ENCODE assay signal across 1 cellular context in genomic region chr1:28983509-28984310, GRCh38.
A peak's percentile ranks its signal among the peaks of the same experiment; 100 is the strongest.
TF ChIP-seq lines count a peak whose summit lies in the region.

No MANE protein-coding gene starts in this region.

TF ChIP-seq in HepG2, 621 proteins besides CTCF, POLR2A, EP300 and RAD21 (continued from another document and continues in another):
- TF ChIP-seq MLXIP (CRISPR knock-in tag; IDR thresholded peaks at IDR 0.05; ENCODE audit: borderline replicate concordance) (no peak), POLR2AphosphoS2 (IDR thresholded peaks at IDR 0.05; ENCODE audit: low read depth, low read length) (no peak), ZNF142 (CRISPR knock-in tag; IDR thresholded peaks at IDR 0.05) (no peak), ZNF543 (CRISPR knock-in tag; IDR thresholded peaks at IDR 0.05) (no peak), ZNF296 (CRISPR knock-in tag; conservative IDR thresholded peaks at IDR 0.05) (no peak), PLSCR1 (CRISPR knock-in tag; IDR thresholded peaks at IDR 0.05; ENCODE audit: borderline replicate concordance) (no peak), RFXANK (CRISPR knock-in tag; IDR thresholded peaks at IDR 0.05) (no peak), SMAD3 (CRISPR knock-in tag; IDR thresholded peaks at IDR 0.05) (no peak), MTF2 (CRISPR knock-in tag; IDR thresholded peaks at IDR 0.05; ENCODE audit: borderline replicate concordance) (no peak), AKNA (CRISPR knock-in tag; IDR thresholded peaks at IDR 0.05; ENCODE audit: borderline replicate concordance) (no peak), ZNF274 (CRISPR knock-in tag; IDR thresholded peaks at IDR 0.05) (no peak), IRF2 (CRISPR knock-in tag; IDR thresholded peaks at IDR 0.05) (0 out of 2 replicates have a peak, but pooled peaks have one; percentile 30), GATAD1 (CRISPR knock-in tag; IDR thresholded peaks at IDR 0.05) (no peak), ZNF598 (CRISPR knock-in tag; IDR thresholded peaks at IDR 0.05; ENCODE audit: borderline replicate concordance) (no peak), ZNF414 (CRISPR knock-in tag; IDR thresholded peaks at IDR 0.05) (no peak), RFXAP (CRISPR knock-in tag; IDR thresholded peaks at IDR 0.05; ENCODE audit: borderline replicate concordance) (no peak), ZFP36L2 (CRISPR knock-in tag; IDR thresholded peaks at IDR 0.05) (no peak), MED8 (CRISPR knock-in tag; IDR thresholded peaks at IDR 0.05; ENCODE audit: insufficient replicate concordance) (no peak), SNRNP70 (IDR thresholded peaks at IDR 0.05; ENCODE audit: low read depth, low read length) (no peak), ZNF24 (IDR thresholded peaks at IDR 0.05) (no peak), TFDP2 (CRISPR knock-in tag; IDR thresholded peaks at IDR 0.05) (no peak), ZIK1 (CRISPR knock-in tag; IDR thresholded peaks at IDR 0.05; ENCODE audit: borderline replicate concordance, low read depth) (0 out of 2 replicates have a peak, but pooled peaks have one; percentile 44), SNAI1 (CRISPR knock-in tag; IDR thresholded peaks at IDR 0.05; ENCODE audit: borderline replicate concordance) (no peak), NFYB (CRISPR knock-in tag; IDR thresholded peaks at IDR 0.05) (no peak), TCF7 (IDR thresholded peaks at IDR 0.05; ENCODE audit: low read depth) (no peak), HNF1A (IDR thresholded peaks at IDR 0.05; ENCODE audit: low read depth) (no peak), HNF1A (CRISPR knock-in tag; IDR thresholded peaks at IDR 0.05; ENCODE audit: borderline replicate concordance) (no peak), SP4 (CRISPR knock-in tag; IDR thresholded peaks at IDR 0.05) (no peak), ZNF317 (CRISPR knock-in tag; IDR thresholded peaks at IDR 0.05) (no peak), ARNT2 (CRISPR knock-in tag; IDR thresholded peaks at IDR 0.05; ENCODE audit: low read depth) (no peak), MTF1 (CRISPR knock-in tag; IDR thresholded peaks at IDR 0.05) (no peak), ZNF7 (CRISPR knock-in tag; IDR thresholded peaks at IDR 0.05) (peak; percentile 66; the same call in 1 of the 2 replicates), SP140L (CRISPR knock-in tag; IDR thresholded peaks at IDR 0.05; ENCODE audit: borderline replicate concordance) (no peak), ZMAT5 (CRISPR knock-in tag; IDR thresholded peaks at IDR 0.05; ENCODE audit: borderline replicate concordance, low read depth) (no peak), ZNF713 (CRISPR knock-in tag; IDR thresholded peaks at IDR 0.05) (no peak), ZNF12 (CRISPR knock-in tag; IDR thresholded peaks at IDR 0.05) (no peak), ETV6 (CRISPR knock-in tag; conservative IDR thresholded peaks at IDR 0.05) (no peak), SUZ12 (IDR thresholded peaks at IDR 0.05; ENCODE audit: low read depth, low read length) (no peak), CHD4 (IDR thresholded peaks at IDR 0.05; ENCODE audit: borderline replicate concordance, low read length) (no peak), ZNF549 (CRISPR knock-in tag; IDR thresholded peaks at IDR 0.05) (no peak), NFE2L2 (IDR thresholded peaks at IDR 0.05; ENCODE audit: low read length) (no peak), ZNF101 (CRISPR knock-in tag; IDR thresholded peaks at IDR 0.05; ENCODE audit: borderline replicate concordance, low read depth) (no peak), SAFB2 (CRISPR knock-in tag; IDR thresholded peaks at IDR 0.05; ENCODE audit: borderline replicate concordance, low read depth) (no peak), IRX3 (CRISPR knock-in tag; IDR thresholded peaks at IDR 0.05; ENCODE audit: borderline replicate concordance, low read depth) (no peak), ZNF776 (CRISPR knock-in tag; IDR thresholded peaks at IDR 0.05) (no peak)
